9 cellular contexts compared by ENCODE assay signal in the genomic region with DNA sequence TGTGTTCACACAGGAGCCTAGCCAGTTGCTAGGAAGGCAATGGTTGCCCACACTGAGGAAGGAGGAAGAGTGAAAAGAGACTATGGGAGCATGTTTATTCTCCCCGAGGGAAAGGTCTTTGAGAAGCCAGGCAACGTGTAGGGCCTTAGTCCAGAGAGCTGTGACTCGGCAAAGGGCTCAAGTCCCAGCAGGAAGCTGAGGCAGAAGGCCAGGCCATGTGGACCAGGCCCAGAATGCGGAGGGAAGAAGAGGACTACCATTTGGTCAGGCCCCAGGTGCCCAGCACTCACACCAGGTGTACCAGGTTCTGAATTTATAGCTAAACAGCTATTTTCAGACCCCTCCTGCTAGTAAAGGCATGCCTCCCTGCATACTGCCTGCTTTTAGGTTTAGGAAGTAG.
A peak's percentile ranks its signal among the peaks of the same experiment; 100 is the strongest.
DNase-seq lines count a peak whose midpoint lies in the region; ATAC-seq and TF ChIP-seq lines count a peak whose summit lies in the region.
"Had no signal": no experiment of that assay in that cellular context is flagged by ENCODE, and none has a peak within 500 bp of the region (broad histone marks: within the 10 kb centered on the region; RNA-seq: fewer than 3 reads in every experiment).

No MANE protein-coding gene starts in this region.

- H3K9me3 Mint-ChIP-seq in CD8-positive, alpha-beta memory T cell: peaks cover 0 to 15% (median 3%) of the 10 kb centered on the region in 5 donors
- peaks cover 6 to 16% of the 10 kb centered on the region in 2 donors for H3K9me3 Mint-ChIP-seq in activated naive CD4-positive, alpha-beta T cell treated with anti-CD3 and anti-CD28 coated beads, Interleukin-2, amount 50 U/mL, for 72 hours
- H3K9me3 Mint-ChIP-seq in naive thymus-derived CD8-positive, alpha-beta T cell: peaks cover 0 to 8% (median 3%) of the 10 kb centered on the region in 9 donors

- TF ChIP-seq CTCF in right lobe of liver (IDR thresholded peaks at IDR 0.05): no peak
- TF ChIP-seq CTCF in suprapubic skin (IDR thresholded peaks at IDR 0.05): no peak

- peak overlapping the region; percentile 30 for H3K4me3 ChIP-seq in CD8-positive, alpha-beta memory T cell (ENCODE audit: low read length)
- no peak overlapping the region for H3K4me3 ChIP-seq in right lobe of liver
- H3K4me3 ChIP-seq in suprapubic skin: no peak overlapping the region
- H3K4me3 ChIP-seq: cardiac muscle cell had no signal

- peaks cover 26% of the 10 kb centered on the region for H3K4me1 ChIP-seq in CD8-positive, alpha-beta memory T cell (ENCODE audit: insufficient read depth, low read length)
- H3K4me1 ChIP-seq in right lobe of liver: no peaks in the 10 kb centered on the region
- H3K4me1 ChIP-seq in suprapubic skin: no peaks in the 10 kb centered on the region

- H3K36me3 ChIP-seq in CD8-positive, alpha-beta memory T cell (ENCODE audit: insufficient read depth, low read length): no peaks in the 10 kb centered on the region
- H3K36me3 ChIP-seq in right lobe of liver (no peaks in the 10 kb centered on the region), suprapubic skin (no peaks in the 10 kb centered on the region)
- H3K36me3 ChIP-seq: cardiac muscle cell had no signal

- POLR2A ChIA-PET in CD8-positive, alpha-beta memory T cell (lab: Charles Lee): interaction anchor here (1.5 kb wide), 1 partner anchor 40 kb away, joined by 4 read pairs; no protein-coding TSS in a partner anchor
- POLR2A ChIA-PET in naive thymus-derived CD8-positive, alpha-beta T cell (lab: Charles Lee): interaction anchor here (0.8 to 1.5 kb wide), 5 partner anchors 12 to 137 kb away, joined by 3 to 6 read pairs (median 3); no protein-coding TSS in a partner anchor

- H3K4me3 Mint-ChIP-seq in CD8-positive, alpha-beta memory T cell: peak overlapping the region; percentile 17 to 86 (median 71)
- H3K4me3 Mint-ChIP-seq in naive thymus-derived CD8-positive, alpha-beta T cell: peak overlapping the region; percentile 62 to 82 (median 74)

- DNase-seq in CD8-positive, alpha-beta memory T cell: no peak
- peak in 1 of 2 donors; percentile 51 for DNase-seq in activated naive CD4-positive, alpha-beta T cell treated with anti-CD3 and anti-CD28 coated beads, Interleukin-2, amount 50 U/mL, for 72 hours (ENCODE audit: low spot score in 2 of 2)
- DNase-seq in naive thymus-derived CD8-positive, alpha-beta T cell: no peak
- DNase-seq in right lobe of liver (no peak), suprapubic skin (ENCODE audit: low spot score in 2 of 2) (no peak), GOT3 (lab: John Stamatoyannopoulos, UW) (no peak)

- TF ChIP-seq POLR2A in right lobe of liver (IDR thresholded peaks at IDR 0.05) (no peak), GM18505 (IDR thresholded peaks at IDR 0.05; ENCODE audit: borderline replicate concordance, extremely low read depth, insufficient read depth, insufficient read length) (no peak), suprapubic skin (IDR thresholded peaks at IDR 0.05) (no peak)

- H3K9me3 ChIP-seq in CD8-positive, alpha-beta memory T cell (ENCODE audit: low read length): no peaks in the 10 kb centered on the region
- H3K9me3 ChIP-seq in right lobe of liver (no peaks in the 10 kb centered on the region), suprapubic skin (peaks cover 6% of the 10 kb centered on the region)

- no peak for TF ChIP-seq EP300 in suprapubic skin (IDR thresholded peaks at IDR 0.05)

- intact Hi-C loops in right lobe of liver (cut with DNase I): no loop called here

- peaks cover 28 to 35% (median 31%) of the 10 kb centered on the region in 3 donors for H3K4me1 Mint-ChIP-seq in CD8-positive, alpha-beta memory T cell
- H3K4me1 Mint-ChIP-seq in naive thymus-derived CD8-positive, alpha-beta T cell: peaks cover 8 to 33% (median 22%) of the 10 kb centered on the region in 4 donors

- ATAC-seq in HG03442 (IDR thresholded peaks at IDR 0.05; ENCODE audit: unreplicated experiment) (peak; percentile 7), right lobe of liver (no peak), GM18505 (IDR thresholded peaks at IDR 0.05; ENCODE audit: unreplicated experiment) (no peak)
- peak; percentile 7 to 31 for ATAC-seq in activated naive CD4-positive, alpha-beta T cell treated with anti-CD3 and anti-CD28 coated beads, Interleukin-2, amount 50 U/mL, for 72 hours
- ATAC-seq in naive thymus-derived CD8-positive, alpha-beta T cell: no peak

- H3K27me3 ChIP-seq in CD8-positive, alpha-beta memory T cell (ENCODE audit: insufficient read depth, low read length, poor library complexity, severe bottlenecking): no peaks in the 10 kb centered on the region
- H3K27me3 ChIP-seq in right lobe of liver: no peaks in the 10 kb centered on the region
- no peaks in the 10 kb centered on the region for H3K27me3 ChIP-seq in suprapubic skin
- H3K27me3 ChIP-seq: cardiac muscle cell had no signal

- CTCF ChIA-PET in CD8-positive, alpha-beta memory T cell (lab: Charles Lee): interaction anchor here (1.3 kb wide), 1 partner anchor 40 kb away, joined by 4 read pairs; no protein-coding TSS in a partner anchor

- H3K27ac ChIP-seq in CD8-positive, alpha-beta memory T cell (ENCODE audit: low read depth, low read length): no peak overlapping the region
- no peak overlapping the region for H3K27ac ChIP-seq in right lobe of liver
- H3K27ac ChIP-seq in suprapubic skin: no peak overlapping the region
- H3K27ac ChIP-seq: cardiac muscle cell had no signal

- peaks cover 0 to 2% of the 10 kb centered on the region in 2 donors for H3K27me3 Mint-ChIP-seq in CD8-positive, alpha-beta memory T cell
- no peaks in the 10 kb centered on the region for H3K27me3 Mint-ChIP-seq in naive thymus-derived CD8-positive, alpha-beta T cell

- H3K36me3 Mint-ChIP-seq in CD8-positive, alpha-beta memory T cell: peaks cover 0 to 15% (median 0%) of the 10 kb centered on the region in 3 donors
- peaks cover 10 to 31% of the 10 kb centered on the region in 2 donors for H3K36me3 Mint-ChIP-seq in activated naive CD4-positive, alpha-beta T cell treated with anti-CD3 and anti-CD28 coated beads, Interleukin-2, amount 50 U/mL, for 72 hours
- H3K36me3 Mint-ChIP-seq in naive thymus-derived CD8-positive, alpha-beta T cell: peaks cover 0 to 6% (median 0%) of the 10 kb centered on the region in 3 donors

- H3K27ac Mint-ChIP-seq in CD8-positive, alpha-beta memory T cell: peak overlapping the region; percentile 73 to 99 (median 92)
- peak overlapping the region; percentile 55 to 88 for H3K27ac Mint-ChIP-seq in activated naive CD4-positive, alpha-beta T cell treated with anti-CD3 and anti-CD28 coated beads, Interleukin-2, amount 50 U/mL, for 72 hours
- peak overlapping the region; percentile 91 to 97 (median 94) for H3K27ac Mint-ChIP-seq in naive thymus-derived CD8-positive, alpha-beta T cell

- 35% methylated on average over 2 of the region's 4 CpGs for WGBS in right lobe of liver (ENCODE audit: insufficient coverage, low coverage, low lambda C conversion rate, missing lambda C conversion rate)
- 43% methylated on average over 3 of the region's 4 CpGs for WGBS in suprapubic skin

Comparison
In these comparisons a context has a peak if more than half of its experiments do, and no peak if none do; other contexts are left out.
1. ATAC-seq: peak in HG03442 (single experiment) and activated naive CD4-positive, alpha-beta T cell treated with anti-CD3 and anti-CD28 coated beads, Interleukin-2, amount 50 U/mL, for 72 hours (2 of 2); none in naive thymus-derived CD8-positive, alpha-beta T cell (0 of 2), right lobe of liver (0 of 4) and GM18505 (single experiment).
2. Peak in every context shown above with its lines, with median percentiles within 50 percentile points of each other: H3K27ac Mint-ChIP-seq.